In the genomic region with DNA sequence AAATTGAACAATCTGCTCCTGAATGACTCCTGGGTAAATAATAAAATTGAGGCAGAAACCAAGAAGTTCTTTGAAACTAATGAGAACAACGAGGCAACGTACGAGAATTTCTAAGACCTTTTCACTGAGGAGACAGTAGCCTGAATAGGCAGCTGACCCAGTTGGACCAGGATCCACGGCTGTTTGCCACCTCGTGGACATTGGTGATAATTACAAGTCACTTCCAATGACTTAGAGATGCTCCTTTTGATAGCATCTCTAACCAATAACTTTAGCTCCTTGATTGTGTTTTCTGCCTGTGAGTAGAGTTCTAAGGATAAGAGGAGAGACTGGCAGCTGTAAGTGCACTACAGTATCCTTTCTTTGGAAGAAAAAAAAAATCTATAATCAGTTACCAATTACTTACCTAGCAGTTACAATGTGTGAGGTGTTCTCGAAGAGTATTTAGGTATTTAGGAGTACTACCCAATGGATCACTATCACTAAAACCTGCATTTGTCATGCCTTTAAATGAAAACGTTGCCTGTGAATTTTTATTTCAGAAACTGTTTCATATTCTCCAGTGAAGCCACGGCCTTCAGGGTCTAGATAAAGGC, we compare ENCODE assay signal across 8 cellular contexts. TPM values are rescaled to one million over a fixed set of nuclear protein-coding genes. Genes with fewer than 3 reads are reported as not detected.
A peak's percentile ranks its signal among the peaks of the same experiment; 100 is the strongest.
DNase-seq lines count a peak whose midpoint lies in the region; ATAC-seq and TF ChIP-seq lines count a peak whose summit lies in the region.
"Had no signal": no experiment of that assay in that cellular context is flagged by ENCODE, and none has a peak within 500 bp of the region (broad histone marks: within the 10 kb centered on the region; RNA-seq: fewer than 3 reads in every experiment).

No MANE protein-coding gene starts in this region.

- peaks cover 6% of the 10 kb centered on the region for H3K27me3 Mint-ChIP-seq in WTC11 (ENCODE audit: low read depth)

- ATAC-seq in GM19397 (IDR thresholded peaks at IDR 0.05; ENCODE audit: unreplicated experiment) (peak; percentile 82), IMR-90 (ENCODE audit: low read depth) (no peak), WTC11 (peak; percentile 87)

- H4K91ac ChIP-seq in IMR-90 (ENCODE audit: insufficient read depth, low read depth, low read length): no peak overlapping the region

- no peak overlapping the region for H3K23ac ChIP-seq in IMR-90 (ENCODE audit: low read depth, low read length)

- no peaks in the 10 kb centered on the region for H3K4me1 ChIP-seq in IMR-90 (ENCODE audit: control insufficient read depth, insufficient read depth, low read length)

- no peak overlapping the region for H2BK20ac ChIP-seq in IMR-90 (ENCODE audit: low read depth, low read length)

- no peak for TF ChIP-seq RAD21 in IMR-90 (IDR thresholded peaks at IDR 0.05; ENCODE audit: low read length)

- H3K4me3 ChIP-seq in IMR-90 (ENCODE audit: insufficient read depth, low read depth, low read length): no peak overlapping the region

- DNase-seq in ELR (ENCODE audit: low read depth) (peak; percentile 47), IMR-90 (no peak), WTC11 (ENCODE audit: low spot score) (peak; percentile 63), iPS-NIHi11 (ENCODE audit: low spot score) (peak; percentile 67), stromal cell of bone marrow (ENCODE audit: low read depth) (peak; percentile 2), NCI-H2196 (lab: John Stamatoyannopoulos, UW; ENCODE audit: unreplicated experiment) (no peak)

- no peak for TF ChIP-seq POLR2A in IMR-90 (IDR thresholded peaks at IDR 0.05; ENCODE audit: low read depth, low read length)

- intact Hi-C loops in IMR-90 (cut with micrococcal nuclease): no loop called here

- H3K27ac ChIP-seq in IMR-90 (ENCODE audit: insufficient read depth, low read length): no peak overlapping the region

- dilution Hi-C loops in IMR-90 (cut with HindIII; ENCODE audit: low sequenced_read_pairs, unreplicated experiment): no loop called here

- CTCF ChIA-PET in IMR-90 (lab: Yijun Ruan, JAX): no interaction called here
- CTCF ChIA-PET in WTC11 (lab: Charles Lee): interaction anchor here (0.7 to 2.4 kb wide), 8 partner anchors 11 to 185 kb away, joined by 3 to 14 read pairs (median 4); partner anchors contain the start of gene CNTNAP5

- peaks cover 4% of the 10 kb centered on the region for H3K36me3 Mint-ChIP-seq in WTC11

- H2BK15ac ChIP-seq in IMR-90 (ENCODE audit: low read depth, low read length): no peak overlapping the region

- BruUV-seq in IMR-90 (replicated peaks; lab: Mats Ljungman, UMichigan): no TSS peak

- no peak overlapping the region for H2AFZ ChIP-seq in IMR-90 (replicated peaks; ENCODE audit: low read length, poor library complexity)

- no peak overlapping the region for H3K9ac ChIP-seq in IMR-90 (ENCODE audit: low read depth, low read length)

- no peak overlapping the region for H2AK5ac ChIP-seq in IMR-90 (ENCODE audit: low read depth, low read length)

- peaks cover 4% of the 10 kb centered on the region for H3K4me1 Mint-ChIP-seq in WTC11

- H3K4me3 Mint-ChIP-seq in WTC11: no peak overlapping the region

- WGBS in IMR-90 (ENCODE audit: extremely low coverage in 2 of 2, insufficient read length in 1 of 2), 2 experiments: 40% methylated on average over 2 of the region's 8 CpGs; no CpG with 5 or more reads in 1 of the 2 experiments

- no peak overlapping the region for H4K5ac ChIP-seq in IMR-90 (ENCODE audit: low read depth, low read length)

- no peak overlapping the region for H3K18ac ChIP-seq in IMR-90 (ENCODE audit: low read depth, low read length)

- POLR2A ChIA-PET in IMR-90 (lab: Charles Lee; ENCODE audit: unreplicated experiment) (no interaction called here), WTC11 (lab: Charles Lee) (no interaction called here)

- no peak overlapping the region for H3K4me2 ChIP-seq in IMR-90 (ENCODE audit: low read depth, low read length)

- H3K56ac ChIP-seq in IMR-90 (ENCODE audit: extremely low read depth, insufficient read depth, low read length): no peak overlapping the region

- H4K20me1 ChIP-seq in IMR-90 (ENCODE audit: insufficient read depth, low read length): no peaks in the 10 kb centered on the region

- no peaks in the 10 kb centered on the region for H3K27me3 ChIP-seq in IMR-90 (ENCODE audit: control insufficient read depth, insufficient read depth, low read length)

- H3K9me3 Mint-ChIP-seq in WTC11: peaks cover 21% of the 10 kb centered on the region

- no peak overlapping the region for H3K27ac Mint-ChIP-seq in WTC11

- no peak overlapping the region for H4K8ac ChIP-seq in IMR-90 (ENCODE audit: low read depth in 2 of 2, low read length in 2 of 2)

- H2BK5ac ChIP-seq in IMR-90 (ENCODE audit: low read depth, low read length, poor library complexity, severe bottlenecking): no peak overlapping the region

- H2AK9ac ChIP-seq in IMR-90 (replicated peaks; ENCODE audit: low read depth, low read length, poor library complexity): no peak overlapping the region

- H2BK120ac ChIP-seq in IMR-90 (ENCODE audit: low read depth, low read length): no peak overlapping the region

- H3K79me1 ChIP-seq in IMR-90 (ENCODE audit: low read depth in 1 of 2, low read length in 2 of 2): no peaks in the 10 kb centered on the region

- TF ChIP-seq CTCF in IMR-90 (conservative IDR thresholded peaks at IDR 0.05; ENCODE audit: low read depth, low read length) (peak; percentile 23; the same call in 1 of the 2 replicates), WTC11 (IDR thresholded peaks at IDR 0.05) (peak; percentile 50)

- H3K36me3 ChIP-seq in IMR-90 (ENCODE audit: control insufficient read depth, insufficient read depth, low read length): no peaks in the 10 kb centered on the region

- no peaks in the 10 kb centered on the region for H3K9me1 ChIP-seq in IMR-90 (ENCODE audit: insufficient read depth, low read length)

- in situ Hi-C loops in IMR-90 (cut with MboI; ENCODE audit: low sequenced_read_pairs): no loop called here

- no peak overlapping the region for H3K14ac ChIP-seq in IMR-90 (replicated peaks; ENCODE audit: low read depth, low read length)

- H3K9me3 ChIP-seq in IMR-90 (ENCODE audit: control insufficient read depth, insufficient read depth, low read length): peaks cover 4% of the 10 kb centered on the region; the same call in 1 of the 2 replicates

- no peak overlapping the region for H3K4ac ChIP-seq in IMR-90 (ENCODE audit: low read depth, low read length)

TF ChIP-seq in IMR-90, 13 proteins besides CTCF, POLR2A, EP300 and RAD21:
- TF ChIP-seq, protein P1, sequence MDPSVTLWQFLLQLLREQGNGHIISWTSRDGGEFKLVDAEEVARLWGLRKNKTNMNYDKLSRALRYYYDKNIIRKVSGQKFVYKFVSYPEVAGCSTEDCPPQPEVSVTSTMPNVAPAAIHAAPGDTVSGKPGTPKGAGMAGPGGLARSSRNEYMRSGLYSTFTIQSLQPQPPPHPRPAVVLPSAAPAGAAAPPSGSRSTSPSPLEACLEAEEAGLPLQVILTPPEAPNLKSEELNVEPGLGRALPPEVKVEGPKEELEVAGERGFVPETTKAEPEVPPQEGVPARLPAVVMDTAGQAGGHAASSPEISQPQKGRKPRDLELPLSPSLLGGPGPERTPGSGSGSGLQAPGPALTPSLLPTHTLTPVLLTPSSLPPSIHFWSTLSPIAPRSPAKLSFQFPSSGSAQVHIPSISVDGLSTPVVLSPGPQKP (IDR thresholded peaks at IDR 0.05; ENCODE audit: borderline replicate concordance, low read depth, low read length): no peak
- TF ChIP-seq MXI1 (IDR thresholded peaks at IDR 0.05; ENCODE audit: borderline replicate concordance, low read depth, low read length): no peak
- TF ChIP-seq CEBPB (IDR thresholded peaks at IDR 0.05; ENCODE audit: low read depth, low read length): no peak
TF ChIP-seq in IMR-90: peak in this region for 0.

TF ChIP-seq in WTC11, 78 proteins besides CTCF, POLR2A, EP300 and RAD21 (continues in another document):
- TF ChIP-seq SOX15 (CRISPR knock-in tag; IDR thresholded peaks at IDR 0.05): no peak
- TF ChIP-seq, protein P2, sequence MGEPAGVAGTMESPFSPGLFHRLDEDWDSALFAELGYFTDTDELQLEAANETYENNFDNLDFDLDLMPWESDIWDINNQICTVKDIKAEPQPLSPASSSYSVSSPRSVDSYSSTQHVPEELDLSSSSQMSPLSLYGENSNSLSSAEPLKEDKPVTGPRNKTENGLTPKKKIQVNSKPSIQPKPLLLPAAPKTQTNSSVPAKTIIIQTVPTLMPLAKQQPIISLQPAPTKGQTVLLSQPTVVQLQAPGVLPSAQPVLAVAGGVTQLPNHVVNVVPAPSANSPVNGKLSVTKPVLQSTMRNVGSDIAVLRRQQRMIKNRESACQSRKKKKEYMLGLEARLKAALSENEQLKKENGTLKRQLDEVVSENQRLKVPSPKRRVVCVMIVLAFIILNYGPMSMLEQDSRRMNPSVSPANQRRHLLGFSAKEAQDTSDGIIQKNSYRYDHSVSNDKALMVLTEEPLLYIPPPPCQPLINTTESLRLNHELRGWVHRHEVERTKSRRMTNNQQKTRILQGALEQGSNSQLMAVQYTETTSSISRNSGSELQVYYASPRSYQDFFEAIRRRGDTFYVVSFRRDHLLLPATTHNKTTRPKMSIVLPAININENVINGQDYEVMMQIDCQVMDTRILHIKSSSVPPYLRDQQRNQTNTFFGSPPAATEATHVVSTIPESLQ (CRISPR knock-in tag; IDR thresholded peaks at IDR 0.05): no peak
- TF ChIP-seq, protein P3, sequence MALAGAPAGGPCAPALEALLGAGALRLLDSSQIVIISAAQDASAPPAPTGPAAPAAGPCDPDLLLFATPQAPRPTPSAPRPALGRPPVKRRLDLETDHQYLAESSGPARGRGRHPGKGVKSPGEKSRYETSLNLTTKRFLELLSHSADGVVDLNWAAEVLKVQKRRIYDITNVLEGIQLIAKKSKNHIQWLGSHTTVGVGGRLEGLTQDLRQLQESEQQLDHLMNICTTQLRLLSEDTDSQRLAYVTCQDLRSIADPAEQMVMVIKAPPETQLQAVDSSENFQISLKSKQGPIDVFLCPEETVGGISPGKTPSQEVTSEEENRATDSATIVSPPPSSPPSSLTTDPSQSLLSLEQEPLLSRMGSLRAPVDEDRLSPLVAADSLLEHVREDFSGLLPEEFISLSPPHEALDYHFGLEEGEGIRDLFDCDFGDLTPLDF (CRISPR knock-in tag; IDR thresholded peaks at IDR 0.05): no peak
- TF ChIP-seq, protein P4, sequence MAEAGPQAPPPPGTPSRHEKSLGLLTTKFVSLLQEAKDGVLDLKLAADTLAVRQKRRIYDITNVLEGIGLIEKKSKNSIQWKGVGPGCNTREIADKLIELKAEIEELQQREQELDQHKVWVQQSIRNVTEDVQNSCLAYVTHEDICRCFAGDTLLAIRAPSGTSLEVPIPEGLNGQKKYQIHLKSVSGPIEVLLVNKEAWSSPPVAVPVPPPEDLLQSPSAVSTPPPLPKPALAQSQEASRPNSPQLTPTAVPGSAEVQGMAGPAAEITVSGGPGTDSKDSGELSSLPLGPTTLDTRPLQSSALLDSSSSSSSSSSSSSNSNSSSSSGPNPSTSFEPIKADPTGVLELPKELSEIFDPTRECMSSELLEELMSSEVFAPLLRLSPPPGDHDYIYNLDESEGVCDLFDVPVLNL (CRISPR knock-in tag; IDR thresholded peaks at IDR 0.05; ENCODE audit: borderline replicate concordance, low read depth): no peak

RNA-seq across cellular contexts. Expression of gene CNTNAP5, which starts 31.3 kb away (rescaled TPM):
- total RNA-seq in IMR-90 (2012; rRNA removed): not detected in 2 replicates
- not detected in 2 replicates for polyA plus RNA-seq in IMR-90 (2012; rRNA removed)
- not detected in 2 replicates for polyA plus RNA-seq in IMR-90 (2012; cell fraction: cytosol; rRNA removed)
- polyA plus RNA-seq in IMR-90 (2012; cell fraction: nucleus; rRNA removed; ENCODE audit: low replicate concordance): 0.02 TPM in 1 of 2 replicates, not detected in the other
- 0.22 to 0.57 TPM (median 0.34 TPM) in 3 replicates for total RNA-seq in WTC11 (2021)
- total RNA-seq: pulmonary artery endothelial cell had no signal

Comparison
In these comparisons a context has a peak if more than half of its experiments do, and no peak if none do; other contexts are left out.
1. DNase-seq: peak in ELR (single experiment), WTC11 (single experiment), iPS-NIHi11 (single experiment) and stromal cell of bone marrow (single experiment); none in IMR-90 (single experiment) and NCI-H2196 (single experiment).